In the genomic region with DNA sequence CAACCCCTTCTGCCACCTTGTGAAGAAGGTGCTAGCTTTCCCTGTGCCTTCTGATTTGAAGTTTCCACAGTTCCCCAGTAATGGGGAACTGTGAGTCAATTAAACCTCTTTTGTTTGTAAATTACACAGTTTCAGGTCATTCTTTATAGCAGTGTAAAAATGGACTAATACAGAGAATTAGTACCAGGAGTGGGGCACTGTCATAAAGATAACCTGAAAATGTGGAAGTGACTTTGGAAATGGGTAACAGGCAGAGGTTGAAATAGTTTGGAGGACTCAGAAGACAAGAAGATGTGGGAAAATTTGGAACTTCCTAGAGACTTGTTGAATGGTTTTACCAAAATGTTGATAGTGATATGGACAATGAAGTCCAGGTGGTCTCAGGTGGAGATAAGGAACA, we compare ENCODE assay signal across 11 cellular contexts.
"Had no signal": no experiment of that assay in that cellular context is flagged by ENCODE, and none has a peak within 500 bp of the region (broad histone marks: within the 10 kb centered on the region; RNA-seq: fewer than 3 reads in every experiment).

No MANE protein-coding gene starts in this region.

- DNase-seq: GM23248, GOT3, H7, H9, HCEC 1CT, HFFc6 had no signal

- ATAC-seq: GM23338, HCT116 had no signal

- FAIRE-seq: H1, H54 had no signal

- H3K27ac ChIP-seq: GM23248 had no signal

- H3K9me3 ChIP-seq: HAP-1 had no signal

- H3K4me2 ChIP-seq: GM23338 had no signal

- H2AFZ ChIP-seq: GM23248, GM23338 had no signal

- H3K9ac ChIP-seq: GM23248 had no signal

- H3K36me3 ChIP-seq: HAP-1 had no signal

- H3K4me3 ChIP-seq: GM23248, GM23338, HAP-1 had no signal

- H3K4me1 ChIP-seq: HAP-1 had no signal
